In genomic region chr5:111076076-111076475, GRCh38 we compare ENCODE assay signal across 15 cellular contexts.
"Had no signal": no experiment of that assay in that cellular context is flagged by ENCODE, and none has a peak within 500 bp of the region (broad histone marks: within the 10 kb centered on the region; RNA-seq: fewer than 3 reads in every experiment).

No MANE protein-coding gene starts in this region.

- H3K4me2 ChIP-seq: neural progenitor cell had no signal

- H3K27ac Mint-ChIP-seq: activated CD4-positive, alpha-beta memory T cell treated with anti-CD3 and anti-CD28 coated beads for 36 hours; endodermal cell; mesothelial cell of epicardium; neural progenitor cell; T-helper 2 cell treated with Interferon-gamma antibody and Interleukin-4, amounts not matched to agents 5 μg/mL and 100 μg/mL, for 36 hours had no signal

- FAIRE-seq: kidney, pancreas had no signal

- H3K36me3 Mint-ChIP-seq: activated CD4-positive, alpha-beta memory T cell treated with anti-CD3 and anti-CD28 coated beads for 36 hours; mesothelial cell of epicardium; neural progenitor cell had no signal

- H3K9ac ChIP-seq: neural progenitor cell had no signal

- H3K27me3 ChIP-seq: breast epithelium, gastroesophageal sphincter, pancreas had no signal

- H3K4me1 ChIP-seq: breast epithelium, neural progenitor cell, pancreas had no signal

- H3K27ac ChIP-seq: gastroesophageal sphincter, neural progenitor cell, pancreas, transverse colon had no signal

- DNase-seq: activated CD4-positive, alpha-beta memory T cell treated with anti-CD3 and anti-CD28 coated beads for 36 hours; activated CD4-positive, alpha-beta T cell treated with anti-CD3 and anti-CD28 coated beads for 1 hour; activated effector memory CD4-positive, alpha-beta T cell treated with anti-CD3 and anti-CD28 coated beads, Interleukin-2, amount 50 U/mL, for 16 hours; activated T-cell treated with anti-CD3 and anti-CD28 coated beads, Interleukin-2, amount 50 U/mL, for 4 hours; anterior cingulate cortex; endodermal cell; kidney; pancreas; substantia nigra; transverse colon had no signal

- H2AFZ ChIP-seq: neural progenitor cell had no signal

- H3K4me3 Mint-ChIP-seq: activated CD4-positive, alpha-beta memory T cell treated with anti-CD3 and anti-CD28 coated beads for 36 hours; activated T-cell treated with anti-CD3 and anti-CD28 coated beads, Interleukin-2, amount 50 U/mL, for 4 hours; endodermal cell; mesothelial cell of epicardium; neural progenitor cell; T-helper 2 cell treated with Interferon-gamma antibody and Interleukin-4, amounts not matched to agents 5 μg/mL and 100 μg/mL, for 36 hours had no signal

- H3K9me3 Mint-ChIP-seq: activated CD4-positive, alpha-beta memory T cell treated with anti-CD3 and anti-CD28 coated beads for 36 hours; activated T-cell treated with anti-CD3 and anti-CD28 coated beads, Interleukin-2, amount 50 U/mL, for 4 hours; endodermal cell; mesothelial cell of epicardium; neural progenitor cell; T-helper 2 cell treated with Interferon-gamma antibody and Interleukin-4, amounts not matched to agents 5 μg/mL and 100 μg/mL, for 36 hours had no signal

- H3K36me3 ChIP-seq: breast epithelium, neural progenitor cell, pancreas, transverse colon had no signal

- H3K9me3 ChIP-seq: breast epithelium, gastroesophageal sphincter, pancreas, transverse colon had no signal

- H3K4me3 ChIP-seq: breast epithelium, gastroesophageal sphincter, neural progenitor cell, pancreas, transverse colon had no signal
